ENCODE assay signal across 16 cellular contexts in the genomic region with DNA sequence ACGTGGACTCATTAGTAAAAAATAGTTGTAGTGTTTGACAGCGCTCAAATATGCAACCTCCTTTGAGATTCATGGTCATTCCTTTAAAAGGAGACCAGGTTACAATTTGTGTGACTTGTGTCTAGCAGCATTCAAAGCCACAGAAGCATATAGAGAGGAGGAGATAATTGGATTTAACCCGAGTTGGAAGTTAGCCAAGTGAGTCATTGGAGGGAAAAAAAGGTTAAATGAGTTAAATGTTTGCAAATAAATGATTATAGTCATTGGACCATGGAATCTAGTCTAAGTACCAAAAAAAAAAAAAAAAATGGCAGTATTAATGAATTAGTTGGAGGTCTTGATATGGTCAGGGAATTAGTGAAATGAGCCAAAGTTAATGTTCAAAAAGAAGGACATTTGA.
DNase-seq lines count a peak whose midpoint lies in the region; ATAC-seq, FAIRE-seq and TF ChIP-seq lines count a peak whose summit lies in the region.
"Had no signal": no experiment of that assay in that cellular context is flagged by ENCODE, and none has a peak within 500 bp of the region (broad histone marks: within the 10 kb centered on the region; RNA-seq: fewer than 3 reads in every experiment).

No MANE protein-coding gene starts in this region.

- peaks cover 9% of the 10 kb centered on the region for H3K4me1 ChIP-seq in astrocyte (ENCODE audit: insufficient read depth, low read length)
- H3K4me1 ChIP-seq: foreskin keratinocyte had no signal

- H3K27me3 Mint-ChIP-seq in astrocyte (ENCODE audit: low read depth, unreplicated experiment) (no peaks in the 10 kb centered on the region), endothelial cell (ENCODE audit: unreplicated experiment) (peaks cover 2% of the 10 kb centered on the region)

- no peaks in the 10 kb centered on the region for H3K36me3 ChIP-seq in astrocyte (ENCODE audit: insufficient read depth, low read length)

- no peak overlapping the region for H3K27ac Mint-ChIP-seq in astrocyte (ENCODE audit: unreplicated experiment)
- H3K27ac Mint-ChIP-seq in endothelial cell (ENCODE audit: unreplicated experiment): no peak overlapping the region

- no peak overlapping the region for H3K27ac ChIP-seq in astrocyte (ENCODE audit: low read depth, low read length)
- H3K27ac ChIP-seq: foreskin keratinocyte had no signal

- FAIRE-seq in astrocyte (lab: Jason Lieb, UNC): no peak
- peak; percentile 72 for FAIRE-seq in islet of Langerhans (lab: Jason Lieb, UNC)

- no peak for TF ChIP-seq CTCF in astrocyte (IDR thresholded peaks at IDR 0.05; ENCODE audit: insufficient read depth, low read depth, low read length)
- no peak for TF ChIP-seq CTCF in endothelial cell (IDR thresholded peaks at IDR 0.05; ENCODE audit: unreplicated experiment)

- no peak overlapping the region for H3K9ac ChIP-seq in astrocyte (ENCODE audit: low read length)

- H3K27me3 ChIP-seq in astrocyte (ENCODE audit: insufficient read depth, low read length): no peaks in the 10 kb centered on the region
- H3K27me3 ChIP-seq: foreskin keratinocyte had no signal

- peaks cover 4% of the 10 kb centered on the region for H3K9me3 Mint-ChIP-seq in astrocyte (ENCODE audit: unreplicated experiment)
- no peaks in the 10 kb centered on the region for H3K9me3 Mint-ChIP-seq in endothelial cell (ENCODE audit: unreplicated experiment)
- H3K9me3 Mint-ChIP-seq: neural crest cell had no signal

- H2AFZ ChIP-seq in astrocyte (ENCODE audit: low read depth, low read length): no peak overlapping the region

- H3K36me3 Mint-ChIP-seq in astrocyte (ENCODE audit: low read depth, unreplicated experiment) (no peaks in the 10 kb centered on the region), endothelial cell (ENCODE audit: low read depth, unreplicated experiment) (no peaks in the 10 kb centered on the region)

- DNase-seq in EH (ENCODE audit: low read depth) (peak; percentile 85), NCI-H146 (lab: John Stamatoyannopoulos, UW) (peak; percentile 79), astrocyte (ENCODE audit: low read depth) (peak; percentile 61), cardiac septum (ENCODE audit: low spot score) (no peak), endothelial cell (ENCODE audit: low spot score) (no peak)
- no peak for DNase-seq in activated CD4-positive, alpha-beta T cell treated with anti-CD3 and anti-CD28 coated beads for 4 hours
- DNase-seq: activated CD4-positive, CD25-positive, alpha-beta regulatory T cell; activated effector memory CD4-positive, alpha-beta T cell treated with anti-CD3 and anti-CD28 coated beads, Interleukin-2, amount 50 U/mL, for 16 hours; anterior cingulate cortex; C1 segment of cervical spinal cord; DND-41; foreskin keratinocyte had no signal

- H3K4me1 Mint-ChIP-seq in astrocyte (ENCODE audit: low read depth, unreplicated experiment): peaks cover 31% of the 10 kb centered on the region
- peaks cover 18% of the 10 kb centered on the region for H3K4me1 Mint-ChIP-seq in endothelial cell (ENCODE audit: unreplicated experiment)
- H3K4me1 Mint-ChIP-seq: neural crest cell had no signal

- ATAC-seq in HG02852 (IDR thresholded peaks at IDR 0.05; ENCODE audit: unreplicated experiment): no peak
- ATAC-seq: foreskin keratinocyte, HCT116 had no signal

- no peaks in the 10 kb centered on the region for H4K20me1 ChIP-seq in astrocyte (ENCODE audit: insufficient read depth, low read length)

- intact Hi-C loops in cardiac septum (cut with DNase I): no loop called here

- H3K4me3 ChIP-seq in astrocyte (ENCODE audit: insufficient read depth, low read depth, low read length): no peak overlapping the region

- H3K9me3 ChIP-seq in astrocyte (ENCODE audit: insufficient read depth, low read depth, low read length): no peaks in the 10 kb centered on the region

- H3K79me2 ChIP-seq in astrocyte (ENCODE audit: insufficient read depth, low read length): no peaks in the 10 kb centered on the region

- H3K4me2 ChIP-seq in astrocyte (ENCODE audit: low read length): no peak overlapping the region

- H3K4me3 Mint-ChIP-seq in astrocyte (ENCODE audit: unreplicated experiment) (no peak overlapping the region), endothelial cell (ENCODE audit: unreplicated experiment) (no peak overlapping the region)
- H3K4me3 Mint-ChIP-seq: neural crest cell had no signal

Comparison
In these comparisons a context has a peak if more than half of its experiments do, and no peak if none do; other contexts are left out.
1. DNase-seq: peak in EH (single experiment), NCI-H146 (single experiment) and astrocyte (single experiment); none in activated CD4-positive, alpha-beta T cell treated with anti-CD3 and anti-CD28 coated beads for 4 hours (0 of 2), cardiac septum (single experiment) and endothelial cell (single experiment).